Comparison of ENCODE assay signal across 1 cellular context in genomic region chr3:149603126-149604074, GRCh38.
TF ChIP-seq lines count a peak whose summit lies in the region.

No MANE protein-coding gene starts in this region.

TF ChIP-seq in IMR-90, 13 proteins besides CTCF, POLR2A, EP300 and RAD21:
- TF ChIP-seq CEBPB (IDR thresholded peaks at IDR 0.05; ENCODE audit: low read depth, low read length) (peak; percentile 71), BHLHE40 (IDR thresholded peaks at IDR 0.05; ENCODE audit: low read depth, low read length) (no peak)
